In genomic region chr9:19048966-19049871, GRCh38 we compare ENCODE assay signal across 8 cellular contexts. TPM values are rescaled to one million over a fixed set of nuclear protein-coding genes. Genes with fewer than 3 reads are reported as not detected.
A peak's percentile ranks its signal among the peaks of the same experiment; 100 is the strongest.
DNase-seq lines count a peak whose midpoint lies in the region; ATAC-seq and TF ChIP-seq lines count a peak whose summit lies in the region.

TSS of gene RRAGA (plus strand) at chr9:19049427. CDS start at chr9:19049660, 233 bp downstream.

- H4K20me1 ChIP-seq in BLaER1 treated with 17β-estradiol and CSF1 and Interleukin-3, amounts not matched to agents 10 nM and 100 nM: peaks cover 14 to 32% (median 23%) of the 10 kb centered on the region in 11 experiments; a peak in 19 of 22 replicates

- peak within 1 kb of the TSS; percentile 73 to 95 (median 88) for H3K27ac ChIP-seq in BLaER1 treated with 17β-estradiol and CSF1 and Interleukin-3, amounts not matched to agents 10 nM and 100 nM
- peak within 1 kb of the TSS; percentile 93 for H3K27ac ChIP-seq in colonic mucosa

- peak; percentile 91 for ATAC-seq in HG03460 (IDR thresholded peaks at IDR 0.05; ENCODE audit: unreplicated experiment)
- peak; percentile 91 for ATAC-seq in left colon

- H3K27me3 ChIP-seq in BLaER1 treated with 17β-estradiol and CSF1 and Interleukin-3, amounts not matched to agents 10 nM and 100 nM: no peaks in the 10 kb centered on the region
- H3K27me3 ChIP-seq in colonic mucosa: no peaks in the 10 kb centered on the region

- H3K4me2 ChIP-seq in BLaER1 treated with 17β-estradiol and CSF1 and Interleukin-3, amounts not matched to agents 10 nM and 100 nM: peak within 1 kb of the TSS; percentile 88 to 97 (median 94)

- DNase-seq in GM19240 (ENCODE audit: insufficient read length, low spot score) (peak; percentile 81), NCI-H524 treated with DMSO at 0.1 percent for 48 hours (lab: John Stamatoyannopoulos, UW) (peak; percentile 84), colonic mucosa (peak; percentile 95), left colon (peak; percentile 93 to 96)
- peak; percentile 91 to 92 for DNase-seq in activated CD4-positive, alpha-beta T cell treated with anti-CD3 and anti-CD28 coated beads for 4 hours
- DNase-seq in stimulated activated CD4-positive, alpha-beta T cell treated with anti-CD3 and anti-CD28 coated beads, Interleukin-1b, Interleukin-23, amount 100 ng/mL, for 48 hours: peak; percentile 93

- peaks cover 29 to 44% (median 35%) of the 10 kb centered on the region in 10 experiments for H3K4me1 ChIP-seq in BLaER1 treated with 17β-estradiol and CSF1 and Interleukin-3, amounts not matched to agents 10 nM and 100 nM
- peaks cover 16% of the 10 kb centered on the region for H3K4me1 ChIP-seq in colonic mucosa

- H3K36me3 ChIP-seq in BLaER1 treated with 17β-estradiol and CSF1 and Interleukin-3, amounts not matched to agents 10 nM and 100 nM: peaks cover 0 to 10% (median 0%) of the 10 kb centered on the region in 11 experiments; a peak in 6 of 22 replicates
- H3K36me3 ChIP-seq in colonic mucosa: no peaks in the 10 kb centered on the region

- H3K9ac ChIP-seq in BLaER1 treated with 17β-estradiol and CSF1 and Interleukin-3, amounts not matched to agents 10 nM and 100 nM: peak within 1 kb of the TSS; percentile 88 to 96 (median 91)
- H3K9ac ChIP-seq in colonic mucosa (ENCODE audit: low read depth in 2 of 2, low read length in 2 of 2): peak within 1 kb of the TSS; percentile 88 to 92

- peak; percentile 75 for TF ChIP-seq CTCF in colonic mucosa (IDR thresholded peaks at IDR 0.05)

- intact Hi-C loops in colonic mucosa (cut with DNase I) (no loop called here), left colon (cut with DNase I, micrococcal nuclease) (no loop called here)

- H3K9me3 ChIP-seq in BLaER1 treated with 17β-estradiol and CSF1 and Interleukin-3, amounts not matched to agents 10 nM and 100 nM (replicated peaks in 1 of 11): peaks cover 0 to 6% (median 0%) of the 10 kb centered on the region in 11 experiments; a peak in 4 of 22 replicates
- no peaks in the 10 kb centered on the region for H3K9me3 ChIP-seq in colonic mucosa

- peak within 1 kb of the TSS; percentile 73 to 96 (median 84) for H3K4me3 ChIP-seq in BLaER1 treated with 17β-estradiol and CSF1 and Interleukin-3, amounts not matched to agents 10 nM and 100 nM
- peak within 1 kb of the TSS; percentile 88 for H3K4me3 ChIP-seq in colonic mucosa

RNA-seq across cellular contexts. Expression of gene RRAGA, which starts in this region (rescaled TPM):
- total RNA-seq in colonic mucosa: 10 to 100 TPM; 66.2 to 71.2 TPM
- total RNA-seq in left colon: 10 to 100 TPM; 60.1 to 65.1 TPM

Comparison
In these comparisons a context has a peak if more than half of its experiments do, and no peak if none do; other contexts are left out.
1. Peak in every context shown above with its lines: DNase-seq, ATAC-seq, H3K4me3 ChIP-seq and H3K27ac ChIP-seq.